Comparison of ENCODE assay signal across 26 cellular contexts in the genomic region with DNA sequence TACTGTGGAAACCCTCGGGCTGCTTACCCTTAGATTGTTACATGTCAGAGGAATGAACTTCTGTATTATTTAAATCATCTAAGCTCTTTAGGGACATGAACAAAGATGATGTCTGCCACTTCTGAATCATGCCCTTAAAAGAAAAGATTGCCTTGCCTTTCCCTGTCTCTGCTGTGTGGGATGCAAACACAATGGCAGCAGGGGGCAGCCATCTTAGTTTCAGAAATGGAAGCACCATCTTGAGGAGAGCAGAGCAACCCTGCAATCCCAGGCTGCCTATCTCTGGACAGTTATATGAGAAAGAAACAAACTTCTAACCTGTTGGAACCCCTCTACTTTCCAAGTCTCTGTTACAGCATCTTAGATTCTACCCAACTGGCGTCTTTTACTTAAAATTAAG. TPM values are rescaled to one million over a fixed set of nuclear protein-coding genes. Genes with fewer than 3 reads are reported as not detected.
"Had no signal": no experiment of that assay in that cellular context is flagged by ENCODE, and none has a peak within 500 bp of the region (broad histone marks: within the 10 kb centered on the region; RNA-seq: fewer than 3 reads in every experiment).

No MANE protein-coding gene starts in this region.

- H3K27me3 ChIP-seq: gastrocnemius medialis, hepatocyte, suprapubic skin, upper lobe of right lung, uterus had no signal

- H3K36me3 Mint-ChIP-seq: memory B cell, natural killer cell had no signal

- H3K4me1 Mint-ChIP-seq: endodermal cell; memory B cell; natural killer cell; stimulated activated naive CD8-positive, alpha-beta T cell treated with anti-CD3 and anti-CD28 coated beads, Interleukin-15, amount 100 ng/mL, for 72 hours had no signal

- H3K79me2 ChIP-seq: hepatocyte, parathyroid adenoma had no signal

- H3K9ac ChIP-seq: parathyroid adenoma had no signal

- H3K27ac ChIP-seq: epithelial cell of prostate, gastrocnemius medialis, hepatocyte, parathyroid adenoma, suprapubic skin, transverse colon, upper lobe of right lung, uterus had no signal

- H3K36me3 ChIP-seq: gastrocnemius medialis, suprapubic skin, transverse colon, upper lobe of right lung, uterus had no signal

- H3K9me3 Mint-ChIP-seq: memory B cell; natural killer cell; stimulated activated naive CD8-positive, alpha-beta T cell treated with anti-CD3 and anti-CD28 coated beads, Interleukin-15, amount 100 ng/mL, for 72 hours had no signal

- H3K9me3 ChIP-seq: gastrocnemius medialis, suprapubic skin, transverse colon, upper lobe of right lung, uterus had no signal

- H3K4me3 Mint-ChIP-seq: dendritic cell treated with granulocyte-macrophage colony-stimulating factor and Interleukin-4, amounts not matched to agents 40 ng/mL and 50 ng/mL, for 4 days; endodermal cell; memory B cell; natural killer cell; stimulated activated naive CD8-positive, alpha-beta T cell treated with anti-CD3 and anti-CD28 coated beads, Interleukin-15, amount 100 ng/mL, for 72 hours had no signal

- DNase-seq: effector CD8-positive, alpha-beta T cell; endodermal cell; foreskin fibroblast; gastrocnemius medialis; head of caudate nucleus; kidney; natural killer cell; stimulated activated CD4-positive, alpha-beta T cell treated with anti-CD3 and anti-CD28 coated beads, Interleukin-12 subunit alpha, Interleukin-12 subunit beta, amount 100 ng/mL, for 4 hours; stimulated activated CD4-positive, alpha-beta T cell treated with anti-CD3 and anti-CD28 coated beads, Interleukin-1b, Interleukin-23, amount 100 ng/mL, for 48 hours; stimulated activated CD4-positive, alpha-beta T cell treated with anti-CD3 and anti-CD28 coated beads, Interleukin-4, amount 100 ng/mL, for 1 hour; stimulated activated CD8-positive, alpha-beta memory T cell treated with anti-CD3 and anti-CD28 coated beads, Interleukin-4, amount 100 ng/mL, for 48 hours; stimulated activated naive CD4-positive, alpha-beta T cell; stimulated activated naive CD8-positive, alpha-beta T cell treated with anti-CD3 and anti-CD28 coated beads, Interleukin-15, amount 100 ng/mL, for 72 hours; transverse colon; upper lobe of right lung; uterus had no signal

- H3K4me3 ChIP-seq: gastrocnemius medialis, hepatocyte, lung, smooth muscle cell, suprapubic skin, transverse colon, upper lobe of right lung, uterus had no signal

- H3K27ac Mint-ChIP-seq: dendritic cell treated with granulocyte-macrophage colony-stimulating factor and Interleukin-4, amounts not matched to agents 40 ng/mL and 50 ng/mL, for 4 days; endodermal cell; memory B cell; natural killer cell; progenitor cell of endocrine pancreas; stimulated activated naive CD8-positive, alpha-beta T cell treated with anti-CD3 and anti-CD28 coated beads, Interleukin-15, amount 100 ng/mL, for 72 hours had no signal

- H3K4me2 ChIP-seq: hepatocyte, smooth muscle cell had no signal

- H3K4me1 ChIP-seq: gastrocnemius medialis, parathyroid adenoma, suprapubic skin, transverse colon, upper lobe of right lung, uterus had no signal

- FAIRE-seq: kidney had no signal

- H2AFZ ChIP-seq: hepatocyte, parathyroid adenoma had no signal

RNA-seq across cellular contexts. Expression of gene HLF, which starts 16.7 kb away (rescaled TPM):
- total RNA-seq: endodermal cell, glomerular endothelial cell, smooth muscle cell had no signal
